In the genomic region with DNA sequence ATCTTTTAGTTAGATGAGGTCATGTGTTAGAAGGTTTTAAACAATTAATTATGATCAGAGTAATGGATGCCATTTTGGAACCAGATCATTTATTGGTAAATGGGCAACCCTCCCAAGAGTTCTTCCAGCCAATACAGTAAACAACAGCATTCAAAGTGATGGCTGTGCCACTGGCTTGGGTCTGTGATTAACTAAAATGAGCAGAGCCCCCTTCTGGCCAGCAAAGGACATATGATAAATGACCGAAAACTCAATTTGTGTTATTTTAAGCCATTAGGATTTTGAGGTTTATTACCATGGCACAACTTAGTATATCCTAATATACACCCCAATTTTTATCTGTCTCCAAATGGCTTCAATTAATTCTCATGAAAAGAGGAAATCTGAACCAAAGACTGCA, we compare ENCODE assay signal across 8 cellular contexts.
DNase-seq lines count a peak whose midpoint lies in the region; ATAC-seq and TF ChIP-seq lines count a peak whose summit lies in the region.

No MANE protein-coding gene starts in this region.

- H3K4me3 ChIP-seq in endodermal cell (ENCODE audit: low read length), result no peak overlapping the region
- H3K4me3 ChIP-seq in stomach, result no peak overlapping the region
- H3K4me3 ChIP-seq in upper lobe of left lung, result no peak overlapping the region

- no peak overlapping the region for H3K27ac ChIP-seq in endodermal cell (ENCODE audit: low read depth, low read length)
- no peak overlapping the region for H3K27ac ChIP-seq in stomach
- no peak overlapping the region for H3K27ac ChIP-seq in upper lobe of left lung

- peaks cover 15% of the 10 kb centered on the region for H3K36me3 Mint-ChIP-seq in endodermal cell (ENCODE audit: low read depth)

- no peak overlapping the region for H3K4me3 Mint-ChIP-seq in endodermal cell

- H3K27me3 Mint-ChIP-seq in endodermal cell (ENCODE audit: insufficient read depth), result no peaks in the 10 kb centered on the region

- H3K27me3 ChIP-seq in endodermal cell (ENCODE audit: control insufficient read depth, insufficient read depth, low read length, poor library complexity, severe bottlenecking), result no peaks in the 10 kb centered on the region
- H3K27me3 ChIP-seq in stomach, result no peaks in the 10 kb centered on the region
- no peaks in the 10 kb centered on the region for H3K27me3 ChIP-seq in upper lobe of left lung

- no peak overlapping the region for H3K9ac ChIP-seq in endodermal cell (ENCODE audit: extremely low read depth, low read length, poor library complexity, severe bottlenecking)

- 50% methylated on average over 1 of the region's 1 CpG; no CpG with 5 or more reads in 1 of the 2 experiments for WGBS in endodermal cell (ENCODE audit: insufficient coverage in 1 of 2, insufficient read length in 1 of 2), 2 experiments
- WGBS in stomach, 5 donors, result 30 to 61% (median 42%) methylated on average over 1 of the region's 1 CpG
- WGBS in upper lobe of left lung, 2 donors, result 67 to 81% methylated on average over 1 of the region's 1 CpG

- TF ChIP-seq CTCF in endodermal cell (conservative IDR thresholded peaks at IDR 0.05) (peak; percentile 81), stomach (IDR thresholded peaks at IDR 0.05) (peak in 3 of 7 experiments; percentile 13 to 44 (median 16)), upper lobe of left lung (IDR thresholded peaks at IDR 0.05) (peak in 2 of 6 experiments; percentile 13 to 15)

- no peaks in the 10 kb centered on the region for H3K36me3 ChIP-seq in endodermal cell (ENCODE audit: control insufficient read depth, insufficient read depth, low read length)
- H3K36me3 ChIP-seq in stomach, result no peaks in the 10 kb centered on the region
- no peaks in the 10 kb centered on the region for H3K36me3 ChIP-seq in upper lobe of left lung

- no peak overlapping the region for H3K27ac Mint-ChIP-seq in endodermal cell

- peaks cover 23% of the 10 kb centered on the region for H3K9me3 Mint-ChIP-seq in endodermal cell

- ATAC-seq in upper lobe of left lung (ENCODE audit: low FRiP score in 2 of 2), result no peak

- H3K9me3 ChIP-seq in endodermal cell (ENCODE audit: control insufficient read depth, low read length), result peaks cover 24% of the 10 kb centered on the region
- no peaks in the 10 kb centered on the region for H3K9me3 ChIP-seq in stomach
- H3K9me3 ChIP-seq in upper lobe of left lung, result no peaks in the 10 kb centered on the region

- H3K4me1 Mint-ChIP-seq in endodermal cell, result no peaks in the 10 kb centered on the region

- DNase-seq in SIG-M5 treated with dmso at 0.1 percent for 504 hours (lab: John Stamatoyannopoulos, UW; ENCODE audit: unreplicated experiment), result peak; percentile 4
- DNase-seq in SIG-M5 (lab: John Stamatoyannopoulos, UW), result no peak
- peak; percentile 8 for DNase-seq in M059J (ENCODE audit: low read depth)
- DNase-seq in endodermal cell, result peak; percentile 65
- DNase-seq in stomach, result peak; percentile 32
- DNase-seq in GM19240 (ENCODE audit: insufficient read length, low spot score), result no peak
- DNase-seq in upper lobe of left lung, result no peak
- DNase-seq in activated naive CD4-positive, alpha-beta T cell treated with anti-CD3 and anti-CD28 coated beads, Interleukin-2, amount 50 U/mL, for 16 hours, result no peak

- no peak for TF ChIP-seq EP300 in stomach (IDR thresholded peaks at IDR 0.05)
- TF ChIP-seq EP300 in upper lobe of left lung (IDR thresholded peaks at IDR 0.05), result no peak

- TF ChIP-seq POLR2A in stomach (IDR thresholded peaks at IDR 0.05) (no peak), upper lobe of left lung (IDR thresholded peaks at IDR 0.05) (no peak)

- intact Hi-C loops in stomach (cut with DNase I; ENCODE audit: low total_unique reads), result no loop called here

- H3K4me1 ChIP-seq in endodermal cell (ENCODE audit: control insufficient read depth, insufficient read depth, low read length), result no peaks in the 10 kb centered on the region
- H3K4me1 ChIP-seq in stomach, result no peaks in the 10 kb centered on the region
- H3K4me1 ChIP-seq in upper lobe of left lung, result no peaks in the 10 kb centered on the region

Comparison
In these comparisons a context has a peak if more than half of its experiments do, and no peak if none do; other contexts are left out.
1. DNase-seq: peak in SIG-M5 treated with dmso at 0.1 percent for 504 hours (single experiment), M059J (single experiment), endodermal cell (single experiment) and stomach (single experiment); none in SIG-M5 (single experiment), GM19240 (single experiment), upper lobe of left lung (0 of 2) and activated naive CD4-positive, alpha-beta T cell treated with anti-CD3 and anti-CD28 coated beads, Interleukin-2, amount 50 U/mL, for 16 hours (single experiment).